Comparison of ENCODE assay signal across 21 cellular contexts in the genomic region with DNA sequence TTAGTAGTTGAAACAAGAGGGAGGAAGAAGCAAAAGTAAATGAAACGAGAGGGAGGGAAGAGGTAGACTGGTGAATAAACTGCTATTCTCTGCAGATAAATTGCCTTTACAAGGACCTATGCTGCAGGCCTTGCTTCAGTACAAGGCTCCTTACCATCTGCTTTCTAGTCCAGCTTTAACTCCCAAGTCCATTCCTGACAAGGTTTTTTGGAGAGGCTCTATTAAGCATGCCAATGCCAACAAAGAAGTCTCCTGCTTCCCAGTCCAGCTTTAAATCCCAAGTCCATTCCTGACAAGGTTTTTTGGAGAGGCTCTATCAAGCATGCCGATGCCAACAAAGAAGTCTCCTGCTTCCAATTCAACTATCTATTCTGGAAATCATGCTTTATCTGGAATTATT.
A peak's percentile ranks its signal among the peaks of the same experiment; 100 is the strongest.
DNase-seq lines count a peak whose midpoint lies in the region; ATAC-seq, FAIRE-seq and TF ChIP-seq lines count a peak whose summit lies in the region.
"Had no signal": no experiment of that assay in that cellular context is flagged by ENCODE, and none has a peak within 500 bp of the region (broad histone marks: within the 10 kb centered on the region; RNA-seq: fewer than 3 reads in every experiment).

No MANE protein-coding gene starts in this region.

- TF ChIP-seq CTCF in cardiac muscle cell (IDR thresholded peaks at IDR 0.05; ENCODE audit: low read depth, low read length) (no peak), heart right ventricle (IDR thresholded peaks at IDR 0.05) (no peak), pancreas (IDR thresholded peaks at IDR 0.05) (no peak)

- no peak for FAIRE-seq in pancreas (lab: Jason Lieb, UNC)
- FAIRE-seq: D721Med, GM12878, GM12892, GM18507, GM19239 had no signal

- peak overlapping the region; percentile 13 for H3K27ac ChIP-seq in cardiac muscle cell
- H3K27ac ChIP-seq in heart right ventricle = no peak overlapping the region
- peak overlapping the region; percentile 58 for H3K27ac ChIP-seq in angular gyrus (ENCODE audit: low read depth, low read length)
- H3K27ac ChIP-seq in pancreas = no peak overlapping the region
- H3K27ac ChIP-seq: 22Rv1, A549 had no signal

- no peaks in the 10 kb centered on the region for H3K9me3 ChIP-seq in cardiac muscle cell (ENCODE audit: low read depth)
- H3K9me3 ChIP-seq in heart right ventricle = peaks cover 0 to 9% (median 0%) of the 10 kb centered on the region in 11 donors
- H3K9me3 ChIP-seq in pancreas = no peaks in the 10 kb centered on the region
- H3K9me3 ChIP-seq: A549, Caco-2 had no signal

- H3K27me3 ChIP-seq in cardiac muscle cell (no peaks in the 10 kb centered on the region), heart right ventricle (no peaks in the 10 kb centered on the region), pancreas (no peaks in the 10 kb centered on the region)

- H3K4me1 ChIP-seq in cardiac muscle cell (ENCODE audit: low read depth) = peaks cover 12% of the 10 kb centered on the region
- peaks cover 0 to 6% (median 0%) of the 10 kb centered on the region in 9 donors for H3K4me1 ChIP-seq in heart right ventricle
- no peaks in the 10 kb centered on the region for H3K4me1 ChIP-seq in pancreas
- H3K4me1 ChIP-seq: A549, Caco-2 had no signal

- ATAC-seq in heart right ventricle = no peak
- ATAC-seq in pancreas = no peak
- ATAC-seq in GM18858 (IDR thresholded peaks at IDR 0.05; ENCODE audit: unreplicated experiment) = no peak
- ATAC-seq: A549, GM12878 had no signal

- no peak overlapping the region for H3K4me3 ChIP-seq in cardiac muscle cell
- no peak overlapping the region for H3K4me3 ChIP-seq in heart right ventricle
- H3K4me3 ChIP-seq in pancreas = no peak overlapping the region
- H3K4me3 ChIP-seq: A549, GM12878 had no signal

- no peaks in the 10 kb centered on the region for H3K36me3 ChIP-seq in cardiac muscle cell
- H3K36me3 ChIP-seq in heart right ventricle = no peaks in the 10 kb centered on the region
- no peaks in the 10 kb centered on the region for H3K36me3 ChIP-seq in pancreas

- DNase-seq in cardiac muscle cell (ENCODE audit: low read depth in 1 of 2, low spot score in 1 of 2) = no peak
- no peak for DNase-seq in heart right ventricle
- DNase-seq in NCI-H446 treated with DMSO at 0.1 percent for 48 hours (lab: John Stamatoyannopoulos, UW) = peak; percentile 5
- no peak for DNase-seq in NCI-H1930 (lab: John Stamatoyannopoulos, UW)
- no peak for DNase-seq in pancreas
- DNase-seq: AML-193; Caco-2; Calu3; CD4-positive, alpha-beta memory T cell; CD4-positive, CD25-positive, alpha-beta regulatory T cell; DMS79 treated with DMSO at 0.1 percent for 48 hours; GDM1 had no signal

- 73 to 74% methylated on average over 2 of the region's 2 CpGs for WGBS in heart right ventricle, 2 donors
- WGBS in pancreas, 2 donors = 72 to 89% methylated on average over 2 of the region's 2 CpGs

- intact Hi-C loops in heart right ventricle (cut with DNase I) (no loop called here), pancreas (cut with DNase I) (no loop called here)

Comparison
In these comparisons a context has a peak if more than half of its experiments do, and no peak if none do; other contexts are left out.
1. H3K27ac ChIP-seq: peak in cardiac muscle cell (single experiment) and angular gyrus (single experiment); none in heart right ventricle (0 of 10) and pancreas (0 of 4).